In genomic region chr3:130956281-130956680, GRCh38 we compare ENCODE assay signal across 20 cellular contexts.
"Had no signal": no experiment of that assay in that cellular context is flagged by ENCODE, and none has a peak within 500 bp of the region (broad histone marks: within the 10 kb centered on the region; RNA-seq: fewer than 3 reads in every experiment).

No MANE protein-coding gene starts in this region.

- ATAC-seq: gastroesophageal sphincter; naive thymus-derived CD4-positive, alpha-beta T cell; psoas muscle; sciatic nerve; stimulated activated naive B cell treated with anti-CD40 and anti-IgM and Interleukin-4, amounts not matched to agents 10 μg/mL and 1 μg/mL and 100 μg/mL, for 72 hours; stimulated activated naive CD8-positive, alpha-beta T cell treated with anti-CD3 and anti-CD28 coated beads, Interleukin-15, amount 100 ng/mL, for 72 hours had no signal

- H3K27ac ChIP-seq: coronary artery, dorsolateral prefrontal cortex, esophagus muscularis mucosa, gastroesophageal sphincter, psoas muscle, testis, transverse colon had no signal

- DNase-seq: cerebellar nuclear complex; dorsolateral prefrontal cortex; effector CD8-positive, alpha-beta T cell; glutamatergic neuron; immature natural killer cell; mammary epithelial cell; naive thymus-derived CD4-positive, alpha-beta T cell; nephron progenitor cell; psoas muscle; retina; stimulated activated CD4-positive, alpha-beta T cell treated with anti-CD3 and anti-CD28 coated beads, Interleukin-2, amount 100 ng/mL, for 24 hours; stimulated activated CD4-positive, alpha-beta T cell treated with anti-CD3 and anti-CD28 coated beads, Interleukin-4, amount 100 ng/mL, for 4 hours; stimulated activated naive B cell treated with anti-CD40 and anti-IgM and Interleukin-4, amounts not matched to agents 10 μg/mL and 1 μg/mL and 100 μg/mL, for 72 hours; stimulated activated naive CD8-positive, alpha-beta T cell treated with anti-CD3 and anti-CD28 coated beads, Interleukin-15, amount 100 ng/mL, for 72 hours; testis; transverse colon had no signal

- H3K4me1 ChIP-seq: esophagus muscularis mucosa, gastroesophageal sphincter, psoas muscle, testis had no signal

- H3K9me3 ChIP-seq: esophagus muscularis mucosa, gastroesophageal sphincter, psoas muscle, testis, transverse colon had no signal

- H3K27me3 ChIP-seq: dorsolateral prefrontal cortex, esophagus muscularis mucosa, gastroesophageal sphincter, testis, transverse colon had no signal

- H3K4me3 ChIP-seq: coronary artery, dorsolateral prefrontal cortex, esophagus muscularis mucosa, gastroesophageal sphincter, psoas muscle, testis, transverse colon had no signal
